26 cellular contexts compared by ENCODE assay signal in the genomic region with DNA sequence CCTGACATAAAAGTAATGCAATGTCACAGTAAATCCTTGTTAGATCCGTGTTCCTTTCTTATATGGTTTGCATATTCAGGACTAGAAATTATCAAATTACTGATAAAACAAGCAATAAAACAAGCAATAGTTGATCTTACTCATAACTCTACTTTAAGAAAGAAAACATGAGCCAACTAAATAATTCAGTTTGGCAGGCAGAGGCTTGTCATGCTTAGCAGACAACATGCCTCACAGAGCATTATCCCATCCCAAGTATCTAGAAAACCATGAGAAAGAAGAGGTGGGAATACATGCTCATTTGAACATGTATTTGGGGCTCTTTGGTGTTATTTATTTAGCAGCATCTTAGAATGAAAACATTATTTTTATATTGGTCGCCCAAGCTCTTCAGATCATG.
"Had no signal": no experiment of that assay in that cellular context is flagged by ENCODE, and none has a peak within 500 bp of the region (broad histone marks: within the 10 kb centered on the region; RNA-seq: fewer than 3 reads in every experiment).

No MANE protein-coding gene starts in this region.

- DNase-seq: activated CD4-positive, alpha-beta T cell treated with anti-CD3 and anti-CD28 coated beads, Interleukin-2, amount 50 U/mL, for 1 hour; activated CD4-positive, CD25-positive, alpha-beta regulatory T cell; activated CD8-positive, alpha-beta memory T cell treated with anti-CD3 and anti-CD28 coated beads, Interleukin-2, amount 50 U/mL, for 4 hours; activated CD8-positive, alpha-beta T cell treated with anti-CD3 and anti-CD28 coated beads for 36 hours; activated gamma-delta T cell treated with Interleukin-2 at 50 U/mL for 16 hours; activated naive CD4-positive, alpha-beta T cell treated with anti-CD3 and anti-CD28 coated beads, Interleukin-2, amount 10 ng/mL, durations not matched to agents 7 days and 5 days; activated naive CD8-positive, alpha-beta T cell treated with anti-CD3 and anti-CD28 coated beads for 36 hours; activated T-cell treated with anti-CD3 and anti-CD28 coated beads, Interleukin-2, amount 50 U/mL, for 72 hours; caudate nucleus; KG1; NCI-H1092; NCI-H1436; NCI-H1694 treated with DMSO at 0.1 percent for 48 hours; NCI-H2029 treated with DMSO at 0.1 percent for 48 hours; NCI-H345; NCI-H510A treated with DMSO at 0.1 percent for 48 hours; NCI-H69; NK-92 treated with Interleukin-12 subunit alpha and Interleukin-12 subunit beta, amount 100 ng/mL, for 24 hours; OCI-M1; SHP77; T-helper 2 cell; T1000 had no signal

- H3K27me3 ChIP-seq: SJSA1 had no signal

- H3K9me3 ChIP-seq: SJSA1 had no signal

- H3K4me3 ChIP-seq: SJSA1 had no signal

- H3K27ac ChIP-seq: RWPE1, SJSA1, VCaP had no signal

- ATAC-seq: activated CD8-positive, alpha-beta T cell treated with anti-CD3 and anti-CD28 coated beads for 36 hours; activated T-cell treated with anti-CD3 and anti-CD28 coated beads, Interleukin-2, amount 50 U/mL, for 72 hours; Panc1 had no signal

- H3K36me3 ChIP-seq: SJSA1 had no signal
